In genomic region chr5:77645158-77645994, GRCh38 we compare ENCODE assay signal across 9 cellular contexts. TPM values are rescaled to one million over a fixed set of nuclear protein-coding genes. Genes with fewer than 3 reads are reported as not detected.
DNase-seq lines count a peak whose midpoint lies in the region; ATAC-seq, FAIRE-seq and TF ChIP-seq lines count a peak whose summit lies in the region.
"Had no signal": no experiment of that assay in that cellular context is flagged by ENCODE, and none has a peak within 500 bp of the region (broad histone marks: within the 10 kb centered on the region; RNA-seq: fewer than 3 reads in every experiment).

No MANE protein-coding gene starts in this region.

- H3K27ac ChIP-seq in CD4-positive, alpha-beta memory T cell (ENCODE audit: low read depth, low read length): no peak overlapping the region
- no peak overlapping the region for H3K27ac ChIP-seq in RWPE1
- no peak overlapping the region for H3K27ac ChIP-seq in mesendoderm (ENCODE audit: low read depth, low read length)

- CTCF ChIA-PET in CD4-positive, alpha-beta memory T cell (lab: Charles Lee; ENCODE audit: partially characterized antibody): interaction anchor here (1.7 kb wide), 1 partner anchor 18 kb away, joined by 6 read pairs; no protein-coding TSS in a partner anchor
- CTCF ChIA-PET in RWPE1 (lab: Yijun Ruan, JAX): interaction anchor here (0.5 kb wide), 1 partner anchor 458 kb away, joined by 3 read pairs; no protein-coding TSS in a partner anchor

- intact Hi-C loops in CD4-positive, alpha-beta memory T cell (cut with micrococcal nuclease): loop anchor here (2.0 to 10.0 kb wide), 5 partner anchors 15 to 778 kb away; partner anchors contain the start of genes AP3B1 and TBCA

- no peak overlapping the region for H2BK15ac ChIP-seq in mesendoderm (replicated peaks; ENCODE audit: low read depth)

- H2BK5ac ChIP-seq in mesendoderm (ENCODE audit: low read length): no peak overlapping the region

- H3K79me2 ChIP-seq in mesendoderm (ENCODE audit: control insufficient read depth, insufficient read depth, low read length): no peaks in the 10 kb centered on the region

- H3K27ac Mint-ChIP-seq in CD4-positive, alpha-beta memory T cell: peak overlapping the region in 3 of 7 donors; percentile 2 to 65 (median 55)

- peaks cover 58 to 74% of the 10 kb centered on the region in 2 donors for H3K27me3 Mint-ChIP-seq in CD4-positive, alpha-beta memory T cell

- TF ChIP-seq CTCF in RWPE1 (conservative IDR thresholded peaks at IDR 0.05; ENCODE audit: low read depth): peak; percentile 62
- peak; percentile 6 for TF ChIP-seq CTCF in cardiac fibroblast (IDR thresholded peaks at IDR 0.05; ENCODE audit: low read depth, low read length)

- no peaks in the 10 kb centered on the region for H3K9me3 ChIP-seq in CD4-positive, alpha-beta memory T cell (ENCODE audit: control insufficient read depth in 1 of 2, low read length in 2 of 2)

- H3K9ac ChIP-seq in mesendoderm (ENCODE audit: low read length): no peak overlapping the region

- H3K4me3 ChIP-seq in CD4-positive, alpha-beta memory T cell (ENCODE audit: low read length in 2 of 2): no peak overlapping the region
- peak overlapping the region in 1 of 2 donors; percentile 27 for H3K4me3 ChIP-seq in cardiac fibroblast (replicated peaks in 1 of 2; ENCODE audit: low read depth in 2 of 2, low read length in 2 of 2)
- no peak overlapping the region for H3K4me3 ChIP-seq in mesendoderm (ENCODE audit: low read length)

- H3K9me3 Mint-ChIP-seq in CD4-positive, alpha-beta memory T cell: peaks cover 0 to 29% (median 16%) of the 10 kb centered on the region in 8 donors

- DNase-seq in CD4-positive, alpha-beta memory T cell: peak in 2 of 5 donors; percentile 39 to 49
- DNase-seq in RWPE1 (ENCODE audit: low spot score) (no peak), cardiac fibroblast (ENCODE audit: low read depth in 2 of 2) (no peak), mesendoderm (no peak), urothelium cell line (ENCODE audit: low spot score) (peak; percentile 90), inferior parietal cortex (ENCODE audit: extremely low spot score) (no peak), NCI-H146 treated with DMSO at 0.1 percent for 48 hours (lab: John Stamatoyannopoulos, UW; ENCODE audit: unreplicated experiment) (no peak)

- H3K4me3 Mint-ChIP-seq in CD4-positive, alpha-beta memory T cell: peak overlapping the region; percentile 60 to 82 (median 72)

- H3K36me3 Mint-ChIP-seq in CD4-positive, alpha-beta memory T cell: peaks cover 3% of the 10 kb centered on the region in 2 donors

- no peak overlapping the region for H3K4ac ChIP-seq in mesendoderm (ENCODE audit: low read depth, low read length)

- H2BK120ac ChIP-seq in mesendoderm (ENCODE audit: low read depth, low read length): no peak overlapping the region

- H3K4me1 Mint-ChIP-seq in CD4-positive, alpha-beta memory T cell: peaks cover 13 to 41% (median 18%) of the 10 kb centered on the region in 4 donors

- no peak overlapping the region for H2AK5ac ChIP-seq in mesendoderm (ENCODE audit: low read length)

- H3K18ac ChIP-seq in mesendoderm (ENCODE audit: low read length): no peak overlapping the region

- no peak overlapping the region for H4K5ac ChIP-seq in mesendoderm (ENCODE audit: low read length)

- no peak overlapping the region for H4K8ac ChIP-seq in mesendoderm (ENCODE audit: low read depth, low read length)

- FAIRE-seq in urothelium cell line (lab: Jason Lieb, UNC): no peak

- peak; percentile 59 for ATAC-seq in GM21360 (IDR thresholded peaks at IDR 0.05; ENCODE audit: unreplicated experiment)

- H3K36me3 ChIP-seq in CD4-positive, alpha-beta memory T cell (ENCODE audit: insufficient read depth, low read length): no peaks in the 10 kb centered on the region
- H3K36me3 ChIP-seq in mesendoderm (ENCODE audit: control insufficient read depth, insufficient read depth, low read length): no peaks in the 10 kb centered on the region

- H3K27me3 ChIP-seq in CD4-positive, alpha-beta memory T cell (ENCODE audit: insufficient read depth, low read length): peaks cover 57% of the 10 kb centered on the region
- H3K27me3 ChIP-seq in mesendoderm (ENCODE audit: insufficient read depth, low read length, poor library complexity): peaks cover 61% of the 10 kb centered on the region

- POLR2A ChIA-PET in CD4-positive, alpha-beta memory T cell (lab: Charles Lee; ENCODE audit: partially characterized antibody): no interaction called here
- POLR2A ChIA-PET in RWPE1 (lab: Yijun Ruan, JAX; ENCODE audit: low non-redundant PET): no interaction called here

- no peak overlapping the region for H3K23ac ChIP-seq in mesendoderm (ENCODE audit: low read length)

- no CpG with 5 or more reads among the region's 80 CpGs for WGBS in mesendoderm (ENCODE audit: extremely low coverage, insufficient coverage, low lambda C conversion rate)

- peaks cover 9% of the 10 kb centered on the region for H3K4me1 ChIP-seq in CD4-positive, alpha-beta memory T cell (ENCODE audit: insufficient read depth, low read length)
- H3K4me1 ChIP-seq in mesendoderm (ENCODE audit: control insufficient read depth, low read depth, low read length): no peaks in the 10 kb centered on the region

- H3K79me1 ChIP-seq in mesendoderm (ENCODE audit: low read length): no peaks in the 10 kb centered on the region

- peak overlapping the region; percentile 43 for H3K4me2 ChIP-seq in mesendoderm (ENCODE audit: low read length)

- H3K56ac ChIP-seq in mesendoderm (ENCODE audit: low read length): no peak overlapping the region

RNA-seq across cellular contexts. Expression of gene OTP, which starts 6.9 kb away (rescaled TPM):
- not detected for total RNA-seq in CD4-positive, alpha-beta memory T cell
- not detected for polyA plus RNA-seq in CD4-positive, alpha-beta memory T cell
- 0.01 TPM for polyA plus RNA-seq in mesendoderm (2013, experiment 1 of 2)
- not detected for polyA plus RNA-seq in mesendoderm (2013, experiment 2 of 2)
- total RNA-seq: SK-MEL-5 had no signal
